ENCODE assay signal across 17 cellular contexts in genomic region chr18:46680784-46681695, GRCh38. TPM values are rescaled to one million over a fixed set of nuclear protein-coding genes. Genes with fewer than 3 reads are reported as not detected.
"Had no signal": no experiment of that assay in that cellular context is flagged by ENCODE, and none has a peak within 500 bp of the region (broad histone marks: within the 10 kb centered on the region; RNA-seq: fewer than 3 reads in every experiment).

No MANE protein-coding gene starts in this region.

- ATAC-seq: activated T-helper 17 cell treated with anti-CD3 and anti-CD28 coated beads, Interleukin-2, amount 50 U/mL, for 72 hours; T-helper 17 cell had no signal

- DNase-seq: activated CD4-positive, alpha-beta T cell treated with anti-CD3 and anti-CD28 coated beads, Interleukin-2, amount 50 U/mL, for 1 hour; activated CD4-positive, CD25-positive, alpha-beta regulatory T cell; activated naive CD4-positive, alpha-beta T cell treated with anti-CD3 and anti-CD28 coated beads, Interleukin-2, amount 50 U/mL, for 16 hours; activated T-cell treated with anti-CD3 and anti-CD28 coated beads for 4 hours; central memory CD4-positive, alpha-beta T cell; effector CD4-positive, alpha-beta T cell; immature natural killer cell; naive B cell; stimulated activated naive CD4-positive, alpha-beta T cell treated with Interleukin-2 at 50 U/mL for 16 hours; T-helper 17 cell; trophoblast cell had no signal

- H3K27ac ChIP-seq: adrenal gland, coronary artery had no signal

- H3K9me3 ChIP-seq: adrenal gland had no signal

- H3K36me3 Mint-ChIP-seq: immature natural killer cell, naive B cell had no signal

- H3K4me1 Mint-ChIP-seq: activated T-helper 17 cell treated with anti-CD3 and anti-CD28 coated beads, Interleukin-2, amount 50 U/mL, for 72 hours; immature natural killer cell; T-helper 17 cell had no signal

- H3K27me3 ChIP-seq: adrenal gland had no signal

- H3K36me3 ChIP-seq: adrenal gland had no signal

- H3K27me3 Mint-ChIP-seq: naive B cell had no signal

- H3K9me3 Mint-ChIP-seq: activated T-helper 17 cell treated with anti-CD3 and anti-CD28 coated beads, Interleukin-2, amount 50 U/mL, for 72 hours; immature natural killer cell; naive B cell had no signal

- H3K27ac Mint-ChIP-seq: activated T-helper 17 cell treated with anti-CD3 and anti-CD28 coated beads, Interleukin-2, amount 50 U/mL, for 72 hours; immature natural killer cell; T-helper 17 cell had no signal

- H3K4me3 ChIP-seq: adrenal gland, coronary artery had no signal

- H3K4me3 Mint-ChIP-seq: activated T-helper 17 cell treated with anti-CD3 and anti-CD28 coated beads, Interleukin-2, amount 50 U/mL, for 72 hours; immature natural killer cell; naive B cell; T-helper 17 cell had no signal

RNA-seq across cellular contexts. Expression of gene LOXHD1, which starts 24.0 kb away (rescaled TPM):
- total RNA-seq: activated CD8-positive, alpha-beta memory T cell treated with anti-CD3 and anti-CD28 coated beads for 36 hours; activated T-helper 17 cell treated with anti-CD3 and anti-CD28 coated beads, Interleukin-2, amount 50 U/mL, for 72 hours; fibroblast of lung; lung microvascular endothelial cell had no signal
- polyA plus RNA-seq: fibroblast of lung had no signal
